Comparison of ENCODE assay signal across 8 cellular contexts in the genomic region with DNA sequence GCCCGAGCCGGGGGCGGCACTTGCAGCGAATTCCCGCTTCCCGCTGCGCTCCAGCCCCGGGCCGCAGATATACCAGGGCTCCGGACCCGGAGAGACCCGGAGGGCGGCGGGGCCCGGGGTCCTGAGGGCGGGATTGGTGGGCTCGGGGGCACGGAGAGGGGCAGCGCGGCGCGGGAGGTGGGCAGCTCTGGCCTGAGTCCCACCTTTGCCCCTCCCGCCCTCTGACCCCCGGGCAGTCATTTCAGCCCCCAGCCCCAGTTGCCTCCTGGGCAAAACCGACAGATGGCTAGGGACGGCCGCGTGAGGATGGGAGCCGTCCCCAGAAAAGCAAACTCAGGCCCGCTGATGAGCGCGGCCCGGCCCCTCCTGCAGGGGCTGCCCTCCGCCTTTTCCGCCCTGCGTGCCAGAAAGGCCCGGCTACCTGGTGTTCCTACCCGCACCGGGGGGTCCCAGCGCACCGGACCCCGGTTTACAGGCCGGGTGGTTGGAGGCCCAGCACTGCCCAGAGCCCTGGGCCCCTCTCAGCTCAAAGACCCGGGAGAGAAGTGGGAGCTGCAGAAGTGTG. TPM values are rescaled to one million over a fixed set of nuclear protein-coding genes. Genes with fewer than 3 reads are reported as not detected.
DNase-seq lines count a peak whose midpoint lies in the region; ATAC-seq and TF ChIP-seq lines count a peak whose summit lies in the region.

No MANE protein-coding gene starts in this region.

- no TSS peak for BruUV-seq in Calu3 (replicated peaks; lab: Mats Ljungman, UMichigan)

- no peaks in the 10 kb centered on the region for H3K27me3 Mint-ChIP-seq in Calu3 (ENCODE audit: unreplicated experiment)
- peaks cover 18% of the 10 kb centered on the region for H3K27me3 Mint-ChIP-seq in endothelial cell (ENCODE audit: unreplicated experiment)
- peaks cover 16% of the 10 kb centered on the region for H3K27me3 Mint-ChIP-seq in neural progenitor cell (ENCODE audit: insufficient read depth, low read depth)

- no peaks in the 10 kb centered on the region for H3K9me3 Mint-ChIP-seq in Calu3 (ENCODE audit: low read depth, unreplicated experiment)
- H3K9me3 Mint-ChIP-seq in endothelial cell (ENCODE audit: unreplicated experiment) = no peaks in the 10 kb centered on the region
- H3K9me3 Mint-ChIP-seq in neural progenitor cell = no peaks in the 10 kb centered on the region

- H3K4me3 Mint-ChIP-seq in Calu3 (ENCODE audit: low read depth, unreplicated experiment) (peak overlapping the region; percentile 85), endothelial cell (ENCODE audit: unreplicated experiment) (peak overlapping the region; percentile 67), neural progenitor cell (peak overlapping the region; percentile 85)

- intact Hi-C loops in Calu3 (cut with micrococcal nuclease; ENCODE audit: unreplicated experiment) = no loop called here

- CTCF ChIA-PET in Calu3 (lab: Charles Lee) = no interaction called here

- H3K9ac ChIP-seq in NT2/D1 (ENCODE audit: insufficient read length, low read depth) = peak overlapping the region; percentile 89
- no peak overlapping the region for H3K9ac ChIP-seq in neural progenitor cell

- peak overlapping the region; percentile 78 for H3K4me3 ChIP-seq in NT2/D1 (ENCODE audit: insufficient read length, low read depth)
- peak overlapping the region; percentile 56 for H3K4me3 ChIP-seq in neural progenitor cell

- H3K79me2 ChIP-seq in neural progenitor cell (ENCODE audit: low read depth) = peaks cover 12% of the 10 kb centered on the region

- H3K36me3 ChIP-seq in NT2/D1 (ENCODE audit: insufficient read depth, insufficient read length, low read length) (peaks cover 17% of the 10 kb centered on the region), neural progenitor cell (no peaks in the 10 kb centered on the region)

- H3K27me3 ChIP-seq in NT2/D1 (ENCODE audit: insufficient read depth, insufficient read length) (peaks cover 3% of the 10 kb centered on the region), neural progenitor cell (peaks cover 34% of the 10 kb centered on the region)

- H4K20me1 ChIP-seq in neural progenitor cell (ENCODE audit: low read depth) = peaks cover 28% of the 10 kb centered on the region

- H3K27ac Mint-ChIP-seq in Calu3 (ENCODE audit: unreplicated experiment) = peak overlapping the region; percentile 47
- peak overlapping the region; percentile 24 for H3K27ac Mint-ChIP-seq in endothelial cell (ENCODE audit: unreplicated experiment)
- no peak overlapping the region for H3K27ac Mint-ChIP-seq in neural progenitor cell

- no peak for DNase-seq in Calu3
- DNase-seq in NT2/D1 (ENCODE audit: low read depth, low spot score) = no peak
- DNase-seq in endothelial cell (ENCODE audit: low spot score) = peak; percentile 44
- peak; percentile 81 for DNase-seq in neural progenitor cell (ENCODE audit: low spot score)
- DNase-seq in stimulated activated CD4-positive, alpha-beta T cell treated with anti-CD3 and anti-CD28 coated beads, Interleukin-12 subunit alpha, Interleukin-12 subunit beta, amount 100 ng/mL, for 4 hours = no peak
- DNase-seq in NCI-H2171 treated with DMSO at 0.1 percent for 48 hours (lab: John Stamatoyannopoulos, UW) = no peak

- peak overlapping the region; percentile 92 for H2AFZ ChIP-seq in neural progenitor cell (replicated peaks)

- H3K36me3 Mint-ChIP-seq in Calu3 (ENCODE audit: insufficient read depth, unreplicated experiment) = peaks cover 46% of the 10 kb centered on the region
- peaks cover 10% of the 10 kb centered on the region for H3K36me3 Mint-ChIP-seq in endothelial cell (ENCODE audit: low read depth, unreplicated experiment)
- peaks cover 11% of the 10 kb centered on the region for H3K36me3 Mint-ChIP-seq in neural progenitor cell

- H3K4me2 ChIP-seq in neural progenitor cell = peak overlapping the region; percentile 86

- H3K4me1 Mint-ChIP-seq in Calu3 (ENCODE audit: low read depth, unreplicated experiment) = peaks cover 40% of the 10 kb centered on the region
- H3K4me1 Mint-ChIP-seq in endothelial cell (ENCODE audit: unreplicated experiment) = peaks cover 15% of the 10 kb centered on the region
- H3K4me1 Mint-ChIP-seq in neural progenitor cell = peaks cover 47% of the 10 kb centered on the region

- H3F3A ChIP-seq in neural progenitor cell (ENCODE audit: low read depth) = peaks cover 25% of the 10 kb centered on the region

- no peak overlapping the region for H3K27ac ChIP-seq in neural progenitor cell

- no peak for TF ChIP-seq CTCF in Calu3 (IDR thresholded peaks at IDR 0.05; ENCODE audit: unreplicated experiment)
- TF ChIP-seq CTCF in endothelial cell (IDR thresholded peaks at IDR 0.05; ENCODE audit: unreplicated experiment) = no peak
- TF ChIP-seq CTCF in neural progenitor cell (IDR thresholded peaks at IDR 0.05) = no peak

- no peak for ATAC-seq in HG03175 (IDR thresholded peaks at IDR 0.05; ENCODE audit: unreplicated experiment)
- ATAC-seq in HG03457 (IDR thresholded peaks at IDR 0.05; ENCODE audit: unreplicated experiment) = no peak

- peaks cover 6% of the 10 kb centered on the region for H3K4me1 ChIP-seq in NT2/D1 (ENCODE audit: insufficient read depth, insufficient read length)
- peaks cover 39% of the 10 kb centered on the region for H3K4me1 ChIP-seq in neural progenitor cell

- H3K9me3 ChIP-seq in NT2/D1 (ENCODE audit: insufficient read depth, low read length) = no peaks in the 10 kb centered on the region
- H3K9me3 ChIP-seq in neural progenitor cell (ENCODE audit: low read depth) = no peaks in the 10 kb centered on the region

RNA-seq across cellular contexts. Expression of gene RBM17, which starts 56.7 kb away (rescaled TPM):
- 133 and 139 TPM in 2 replicates for total RNA-seq in Calu3 (2022)
- total RNA-seq in endothelial cell (ENCODE audit: unreplicated experiment) = 113 TPM
- 67.2 and 73.6 TPM in 2 replicates for total RNA-seq in neural progenitor cell (ENCODE audit: low replicate concordance)

RNA-seq across cellular contexts. Expression of gene PFKFB3, which starts 57.2 kb away (rescaled TPM):
- 273 and 293 TPM in 2 replicates for total RNA-seq in Calu3 (2022)
- total RNA-seq in endothelial cell (ENCODE audit: unreplicated experiment) = 32.3 TPM
- total RNA-seq in neural progenitor cell (ENCODE audit: low replicate concordance) = 28.8 and 52.2 TPM in 2 replicates

Comparison
In these comparisons a context has a peak if more than half of its experiments do, and no peak if none do; other contexts are left out.
1. DNase-seq: peak in endothelial cell (single experiment) and neural progenitor cell (single experiment); none in Calu3 (single experiment), NT2/D1 (single experiment), stimulated activated CD4-positive, alpha-beta T cell treated with anti-CD3 and anti-CD28 coated beads, Interleukin-12 subunit alpha, Interleukin-12 subunit beta, amount 100 ng/mL, for 4 hours (single experiment) and NCI-H2171 treated with DMSO at 0.1 percent for 48 hours (single experiment).
2. Peak in every context shown above with its lines, with median percentiles within 50 percentile points of each other: H3K4me3 Mint-ChIP-seq.